In genomic region chr22:43561421-43562178, GRCh38 we compare ENCODE assay signal across 24 cellular contexts.
DNase-seq lines count a peak whose midpoint lies in the region; ATAC-seq and TF ChIP-seq lines count a peak whose summit lies in the region.
"Had no signal": no experiment of that assay in that cellular context is flagged by ENCODE, and none has a peak within 500 bp of the region (broad histone marks: within the 10 kb centered on the region; RNA-seq: fewer than 3 reads in every experiment).

No MANE protein-coding gene starts in this region.

- no peak overlapping the region for H2BK120ac ChIP-seq in H9 (ENCODE audit: low read depth, low read length, poor library complexity, severe bottlenecking)

- no peak overlapping the region for H3K18ac ChIP-seq in H9 (ENCODE audit: insufficient read length, low read depth, low read length)

- H4K8ac ChIP-seq in H9 (replicated peaks; ENCODE audit: insufficient read length, low read depth, low read length), result no peak overlapping the region

- peaks cover 9% of the 10 kb centered on the region; the same call in 1 of the 2 replicates for H3K9me3 ChIP-seq in BLaER1
- H3K9me3 ChIP-seq in H9 (ENCODE audit: control insufficient read depth, low read depth, low read length), result no peaks in the 10 kb centered on the region
- H3K9me3 ChIP-seq in WERI-Rb-1 (ENCODE audit: severe bottlenecking), result peaks cover 3% of the 10 kb centered on the region
- H3K9me3 ChIP-seq: uterus had no signal

- H3K4me3 ChIP-seq in BLaER1 (no peak overlapping the region), WERI-Rb-1 (ENCODE audit: low read depth, low read length) (peak overlapping the region; percentile 32; the same call in 1 of the 2 replicates)
- H3K4me3 ChIP-seq: neural progenitor cell, uterus had no signal

- no peaks in the 10 kb centered on the region for H3K36me3 Mint-ChIP-seq in H9 (ENCODE audit: insufficient read depth in 1 of 3, low read depth in 3 of 3)
- H3K36me3 Mint-ChIP-seq: CD14-positive monocyte; neural progenitor cell; stimulated activated memory B cell treated with anti-CD40 and anti-IgM and Interleukin-4, amounts not matched to agents 10 μg/mL and 1 μg/mL and 100 μg/mL, for 72 hours had no signal

- no peak overlapping the region for H2BK15ac ChIP-seq in H9 (ENCODE audit: low read depth, low read length)

- no peak overlapping the region for H3K27ac ChIP-seq in BLaER1
- no peak overlapping the region for H3K27ac ChIP-seq in H9 (ENCODE audit: insufficient read length, low read depth, low read length)
- peak overlapping the region; percentile 94 for H3K27ac ChIP-seq in WERI-Rb-1
- H3K27ac ChIP-seq: neural progenitor cell, RWPE1, uterus had no signal

- no peak overlapping the region for H3K4ac ChIP-seq in H9 (ENCODE audit: low read depth, low read length)

- no peaks in the 10 kb centered on the region for H3K27me3 ChIP-seq in BLaER1
- no peaks in the 10 kb centered on the region for H3K27me3 ChIP-seq in H9 (ENCODE audit: insufficient read depth, low read length)
- no peaks in the 10 kb centered on the region for H3K27me3 ChIP-seq in WERI-Rb-1 (ENCODE audit: insufficient read depth, low read depth, severe bottlenecking)
- H3K27me3 ChIP-seq: neural progenitor cell, uterus had no signal

- H3K36me3 ChIP-seq in BLaER1 (no peaks in the 10 kb centered on the region), WERI-Rb-1 (no peaks in the 10 kb centered on the region)
- H3K36me3 ChIP-seq: neural progenitor cell, uterus had no signal

- H2BK5ac ChIP-seq in H9 (ENCODE audit: insufficient read length, low read length), result no peak overlapping the region

- DNase-seq in H9 (peak; percentile 26), WERI-Rb-1 (peak; percentile 85), mesenteric fat pad (ENCODE audit: low spot score) (peak; percentile 77), LoVo (ENCODE audit: low spot score) (no peak)
- no peak for DNase-seq in NK-92 treated with Interleukin-12 subunit alpha and Interleukin-12 subunit beta, amount 100 ng/mL, for 24 hours (lab: John Stamatoyannopoulos, UW)
- DNase-seq: ACHN; activated CD4-positive, alpha-beta memory T cell treated with anti-CD3 and anti-CD28 coated beads for 36 hours; activated CD4-positive, CD25-positive, alpha-beta regulatory T cell; activated naive CD4-positive, alpha-beta T cell treated with Interleukin-2 at 50 U/mL for 16 hours; activated T-cell treated with anti-CD3 and anti-CD28 coated beads, Interleukin-2, amount 50 U/mL, for 1 hour; amniotic stem cell; GF-D8; NCI-H1048; NCI-H2029 treated with DMSO at 0.1 percent for 48 hours; NCI-H526 treated with DMSO at 0.1 percent for 48 hours; small intestine; uterus had no signal

- no peaks in the 10 kb centered on the region for H3K23me2 ChIP-seq in H9 (ENCODE audit: insufficient read length, low read depth, low read length, poor library complexity, severe bottlenecking)

- H3K23ac ChIP-seq in H9 (ENCODE audit: insufficient read length, low read depth, low read length), result no peak overlapping the region

- no peak overlapping the region for H4K91ac ChIP-seq in H9 (ENCODE audit: insufficient read length, low read depth, low read length)

- H3K79me2 ChIP-seq in H9 (ENCODE audit: insufficient read depth, low read length), result no peaks in the 10 kb centered on the region

- H3K4me1 Mint-ChIP-seq in H9, result peaks cover 5 to 7% of the 10 kb centered on the region in 2 experiments; a peak in 3 of 4 replicates
- H3K4me1 Mint-ChIP-seq: CD14-positive monocyte; stimulated activated memory B cell treated with anti-CD40 and anti-IgM and Interleukin-4, amounts not matched to agents 10 μg/mL and 1 μg/mL and 100 μg/mL, for 72 hours had no signal

- TF ChIP-seq CTCF in H9 (conservative IDR thresholded peaks at IDR 0.05) (no peak), WERI-Rb-1 (IDR thresholded peaks at IDR 0.05; ENCODE audit: low read depth, low read length) (no peak)

- H3K4me2 ChIP-seq in BLaER1 (peak overlapping the region; percentile 5), H9 (ENCODE audit: insufficient read depth, insufficient read length, low read length) (no peak overlapping the region)
- H3K4me2 ChIP-seq: neural progenitor cell had no signal

- H3K9ac ChIP-seq in BLaER1 (no peak overlapping the region), H9 (ENCODE audit: extremely low read depth, insufficient read length, low read length) (no peak overlapping the region)
- H3K9ac ChIP-seq: neural progenitor cell had no signal

- H3K4me3 Mint-ChIP-seq in H9, result no peak overlapping the region
- H3K4me3 Mint-ChIP-seq: activated CD4-positive, alpha-beta memory T cell treated with anti-CD3 and anti-CD28 coated beads for 36 hours; CD14-positive monocyte; neural progenitor cell; stimulated activated memory B cell treated with anti-CD40 and anti-IgM and Interleukin-4, amounts not matched to agents 10 μg/mL and 1 μg/mL and 100 μg/mL, for 72 hours had no signal

- H2AFZ ChIP-seq in H9 (ENCODE audit: low read length), result no peak overlapping the region
- H2AFZ ChIP-seq: neural progenitor cell had no signal

- H2AK5ac ChIP-seq in H9 (ENCODE audit: insufficient read length, low read length), result no peak overlapping the region

- peaks cover 5% of the 10 kb centered on the region in 2 experiments; a peak in 2 of 5 replicates for H3K9me3 Mint-ChIP-seq in H9
- H3K9me3 Mint-ChIP-seq: neural progenitor cell had no signal

- no CpG with 5 or more reads among the region's 22 CpGs for WGBS in H9 (ENCODE audit: extremely low coverage, insufficient read length, low lambda C conversion rate)

- no peak overlapping the region for H3K14ac ChIP-seq in H9 (ENCODE audit: insufficient read depth, low read length)

- H2BK12ac ChIP-seq in H9 (ENCODE audit: insufficient read length, low read depth, low read length), result no peak overlapping the region

- ATAC-seq in activated CD4-positive, CD25-positive, alpha-beta regulatory T cell treated with anti-CD3 and anti-CD28 coated beads, Interleukin-2, amount 50 U/mL, for 24 hours, result no peak
- ATAC-seq in GM18873 (IDR thresholded peaks at IDR 0.05; ENCODE audit: low FRiP score, unreplicated experiment), result no peak
- ATAC-seq: stimulated activated memory B cell treated with anti-CD40 and anti-IgM and Interleukin-4, amounts not matched to agents 10 μg/mL and 1 μg/mL and 100 μg/mL, for 72 hours had no signal

- H3K27ac Mint-ChIP-seq in H9, result peak overlapping the region in 1 of 3 experiments; percentile 27; a peak in 1 of 7 replicates
- H3K27ac Mint-ChIP-seq: activated CD4-positive, alpha-beta memory T cell treated with anti-CD3 and anti-CD28 coated beads for 36 hours; CD14-positive monocyte; neural progenitor cell; stimulated activated memory B cell treated with anti-CD40 and anti-IgM and Interleukin-4, amounts not matched to agents 10 μg/mL and 1 μg/mL and 100 μg/mL, for 72 hours had no signal

- no peaks in the 10 kb centered on the region for H3K79me1 ChIP-seq in H9 (ENCODE audit: insufficient read depth, low read depth, low read length, poor library complexity, severe bottlenecking)

- H3K4me1 ChIP-seq in BLaER1, result peaks cover 13% of the 10 kb centered on the region
- H3K4me1 ChIP-seq in H9 (ENCODE audit: insufficient read depth, low read length), result no peaks in the 10 kb centered on the region
- H3K4me1 ChIP-seq: neural progenitor cell, uterus had no signal

- H4K5ac ChIP-seq in H9 (ENCODE audit: insufficient read length, low read depth, low read length), result no peak overlapping the region

- H3K27me3 Mint-ChIP-seq in H9 (ENCODE audit: low read depth), result no peaks in the 10 kb centered on the region
- H3K27me3 Mint-ChIP-seq: stimulated activated memory B cell treated with anti-CD40 and anti-IgM and Interleukin-4, amounts not matched to agents 10 μg/mL and 1 μg/mL and 100 μg/mL, for 72 hours had no signal

- no peak overlapping the region for H3K56ac ChIP-seq in H9 (ENCODE audit: insufficient read length, low read depth, low read length)

- no peaks in the 10 kb centered on the region for H4K20me1 ChIP-seq in BLaER1
- no peaks in the 10 kb centered on the region for H4K20me1 ChIP-seq in H9 (ENCODE audit: control insufficient read depth, insufficient read depth, insufficient read length)

- H2BK20ac ChIP-seq in H9 (ENCODE audit: low read depth, low read length, poor library complexity, severe bottlenecking), result no peak overlapping the region

- no peak overlapping the region for H3T11ph ChIP-seq in H9 (ENCODE audit: low read length)

Comparison
In these comparisons a context has a peak if more than half of its experiments do, and no peak if none do; other contexts are left out.
1. DNase-seq: peak in H9 (single experiment), WERI-Rb-1 (single experiment) and mesenteric fat pad (single experiment); none in LoVo (single experiment) and NK-92 treated with Interleukin-12 subunit alpha and Interleukin-12 subunit beta, amount 100 ng/mL, for 24 hours (single experiment).